3 cellular contexts compared by ENCODE assay signal in genomic region chr17:77833769-77834168, GRCh38.
"Had no signal": no experiment of that assay in that cellular context is flagged by ENCODE, and none has a peak within 500 bp of the region (broad histone marks: within the 10 kb centered on the region; RNA-seq: fewer than 3 reads in every experiment).

No MANE protein-coding gene starts in this region.

- DNase-seq: central memory CD4-positive, alpha-beta T cell; colonic mucosa had no signal

- H3K36me3 ChIP-seq: colonic mucosa, WERI-Rb-1 had no signal

- H3K27me3 ChIP-seq: colonic mucosa had no signal

- H3K27ac ChIP-seq: colonic mucosa, WERI-Rb-1 had no signal

- H3K4me1 ChIP-seq: colonic mucosa had no signal

- H3K4me3 ChIP-seq: colonic mucosa had no signal

- H3K9me3 ChIP-seq: colonic mucosa had no signal
